In the genomic region with DNA sequence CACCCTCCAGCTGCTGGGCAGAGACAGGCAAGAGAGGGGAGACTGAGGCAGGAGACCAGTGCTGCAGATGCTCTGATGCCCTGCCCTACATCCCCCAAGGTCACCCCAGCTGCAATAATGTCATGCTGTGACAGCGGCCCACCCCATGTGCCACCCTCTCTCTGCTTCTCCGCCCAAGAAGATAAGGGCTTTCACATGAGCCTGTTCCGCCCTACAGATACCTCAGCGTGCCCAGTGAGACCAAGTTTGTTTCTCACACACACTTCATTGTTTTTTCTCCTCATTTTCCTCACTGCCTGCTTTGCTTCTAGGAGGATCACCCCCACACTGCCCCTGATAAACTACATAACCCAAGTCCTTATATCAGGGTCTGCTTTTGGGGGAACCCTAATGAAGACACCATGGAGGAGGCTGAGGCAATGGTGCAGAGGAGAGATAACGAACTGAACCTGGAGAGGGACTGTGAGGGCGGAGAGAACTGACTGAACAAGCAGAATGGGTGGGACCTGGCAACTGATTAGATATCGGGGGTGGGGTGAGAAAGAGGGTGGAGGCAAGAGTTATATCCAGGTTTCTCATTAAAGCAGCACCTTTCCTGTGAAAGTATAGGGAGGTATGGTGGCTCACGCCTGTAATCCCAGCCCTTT, we compare ENCODE assay signal across 1 cellular context.
TF ChIP-seq lines count a peak whose summit lies in the region.

No MANE protein-coding gene starts in this region.

TF ChIP-seq in K562, 482 proteins besides CTCF, POLR2A, EP300 and RAD21 (continued from another document and continues in another):
- TF ChIP-seq, protein P1, sequence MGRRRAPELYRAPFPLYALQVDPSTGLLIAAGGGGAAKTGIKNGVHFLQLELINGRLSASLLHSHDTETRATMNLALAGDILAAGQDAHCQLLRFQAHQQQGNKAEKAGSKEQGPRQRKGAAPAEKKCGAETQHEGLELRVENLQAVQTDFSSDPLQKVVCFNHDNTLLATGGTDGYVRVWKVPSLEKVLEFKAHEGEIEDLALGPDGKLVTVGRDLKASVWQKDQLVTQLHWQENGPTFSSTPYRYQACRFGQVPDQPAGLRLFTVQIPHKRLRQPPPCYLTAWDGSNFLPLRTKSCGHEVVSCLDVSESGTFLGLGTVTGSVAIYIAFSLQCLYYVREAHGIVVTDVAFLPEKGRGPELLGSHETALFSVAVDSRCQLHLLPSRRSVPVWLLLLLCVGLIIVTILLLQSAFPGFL (CRISPR knock-in tag; IDR thresholded peaks at IDR 0.05): peak; percentile 74; the same call in 1 of the 2 replicates
- TF ChIP-seq ZZZ3 (IDR thresholded peaks at IDR 0.05) (no peak), MEIS2 (IDR thresholded peaks at IDR 0.05; ENCODE audit: partially characterized antibody) (no peak), CBX8 (IDR thresholded peaks at IDR 0.05; ENCODE audit: borderline replicate concordance, extremely low read depth, low read depth, low read length, poor library complexity, severe bottlenecking) (no peak), DIDO1 (tag; IDR thresholded peaks at IDR 0.05; ENCODE audit: low read depth) (no peak), MYBL2 (IDR thresholded peaks at IDR 0.05; ENCODE audit: low read depth) (no peak), MYBL2 (CRISPR knock-in tag; IDR thresholded peaks at IDR 0.05; ENCODE audit: borderline replicate concordance) (no peak), MCM7 (IDR thresholded peaks at IDR 0.05) (no peak), ZNF347 (CRISPR knock-in tag; IDR thresholded peaks at IDR 0.05; ENCODE audit: low read depth) (no peak), GTF2F1 (IDR thresholded peaks at IDR 0.05; ENCODE audit: low read depth, low read length) (no peak), SMAD2 (IDR thresholded peaks at IDR 0.05; ENCODE audit: low read depth, low read length) (no peak), PHTF2 (CRISPR knock-in tag; IDR thresholded peaks at IDR 0.05) (no peak), ZFP1 (CRISPR knock-in tag; IDR thresholded peaks at IDR 0.05) (no peak), HMG20B (CRISPR knock-in tag; IDR thresholded peaks at IDR 0.05) (no peak), SRSF7 (optimal IDR thresholded peaks at IDR 0.05; ENCODE audit: low read depth, low read length) (no peak), FOXP1 (CRISPR knock-in tag; IDR thresholded peaks at IDR 0.05) (0 out of 2 replicates have a peak, but pooled peaks have one; percentile 54), ZNF586 (CRISPR knock-in tag; conservative IDR thresholded peaks at IDR 0.05) (no peak), MAFG (tag; conservative IDR thresholded peaks at IDR 0.05) (no peak), MAZ (CRISPR knock-in tag; conservative IDR thresholded peaks at IDR 0.05 in 1 of 2, IDR thresholded peaks at IDR 0.05 in 1 of 2) (peak; percentile 59 to 75; a peak in 1 of 4 replicates), THRAP3 (IDR thresholded peaks at IDR 0.05; ENCODE audit: borderline replicate concordance) (no peak), NFIX (CRISPR knock-in tag; IDR thresholded peaks at IDR 0.05; ENCODE audit: low read depth) (no peak), MYNN (IDR thresholded peaks at IDR 0.05) (peak; percentile 95), MYNN (CRISPR knock-in tag; IDR thresholded peaks at IDR 0.05) (no peak), EGR1 (conservative IDR thresholded peaks at IDR 0.05) (peak; percentile 75), ZKSCAN8 (CRISPR knock-in tag; IDR thresholded peaks at IDR 0.05) (no peak), NFYB (IDR thresholded peaks at IDR 0.05; ENCODE audit: extremely low read depth, insufficient read length) (no peak), SNIP1 (IDR thresholded peaks at IDR 0.05; ENCODE audit: low read depth) (no peak), ZNF274 (IDR thresholded peaks at IDR 0.05; ENCODE audit: borderline replicate concordance, low read depth, low read length) (no peak), NR2C1 (IDR thresholded peaks at IDR 0.05) (no peak; the same call in 1 of the 2 replicates), NR2C1 (tag; IDR thresholded peaks at IDR 0.05) (no peak), NR2C2 (CRISPR knock-in tag; IDR thresholded peaks at IDR 0.05) (no peak), NR2C2 (tag; IDR thresholded peaks at IDR 0.05) (peak; percentile 39; the same call in 1 of the 2 replicates), PTRF (tag; IDR thresholded peaks at IDR 0.05) (0 out of 2 replicates have a peak, but pooled peaks have one; percentile 16), SMC3 (conservative IDR thresholded peaks at IDR 0.05; ENCODE audit: insufficient read depth, low read depth, low read length) (no peak)
- TF ChIP-seq, protein P2, sequence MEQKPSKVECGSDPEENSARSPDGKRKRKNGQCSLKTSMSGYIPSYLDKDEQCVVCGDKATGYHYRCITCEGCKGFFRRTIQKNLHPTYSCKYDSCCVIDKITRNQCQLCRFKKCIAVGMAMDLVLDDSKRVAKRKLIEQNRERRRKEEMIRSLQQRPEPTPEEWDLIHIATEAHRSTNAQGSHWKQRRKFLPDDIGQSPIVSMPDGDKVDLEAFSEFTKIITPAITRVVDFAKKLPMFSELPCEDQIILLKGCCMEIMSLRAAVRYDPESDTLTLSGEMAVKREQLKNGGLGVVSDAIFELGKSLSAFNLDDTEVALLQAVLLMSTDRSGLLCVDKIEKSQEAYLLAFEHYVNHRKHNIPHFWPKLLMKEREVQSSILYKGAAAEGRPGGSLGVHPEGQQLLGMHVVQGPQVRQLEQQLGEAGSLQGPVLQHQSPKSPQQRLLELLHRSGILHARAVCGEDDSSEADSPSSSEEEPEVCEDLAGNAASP (IDR thresholded peaks at IDR 0.05): no peak
- TF ChIP-seq, protein P3, sequence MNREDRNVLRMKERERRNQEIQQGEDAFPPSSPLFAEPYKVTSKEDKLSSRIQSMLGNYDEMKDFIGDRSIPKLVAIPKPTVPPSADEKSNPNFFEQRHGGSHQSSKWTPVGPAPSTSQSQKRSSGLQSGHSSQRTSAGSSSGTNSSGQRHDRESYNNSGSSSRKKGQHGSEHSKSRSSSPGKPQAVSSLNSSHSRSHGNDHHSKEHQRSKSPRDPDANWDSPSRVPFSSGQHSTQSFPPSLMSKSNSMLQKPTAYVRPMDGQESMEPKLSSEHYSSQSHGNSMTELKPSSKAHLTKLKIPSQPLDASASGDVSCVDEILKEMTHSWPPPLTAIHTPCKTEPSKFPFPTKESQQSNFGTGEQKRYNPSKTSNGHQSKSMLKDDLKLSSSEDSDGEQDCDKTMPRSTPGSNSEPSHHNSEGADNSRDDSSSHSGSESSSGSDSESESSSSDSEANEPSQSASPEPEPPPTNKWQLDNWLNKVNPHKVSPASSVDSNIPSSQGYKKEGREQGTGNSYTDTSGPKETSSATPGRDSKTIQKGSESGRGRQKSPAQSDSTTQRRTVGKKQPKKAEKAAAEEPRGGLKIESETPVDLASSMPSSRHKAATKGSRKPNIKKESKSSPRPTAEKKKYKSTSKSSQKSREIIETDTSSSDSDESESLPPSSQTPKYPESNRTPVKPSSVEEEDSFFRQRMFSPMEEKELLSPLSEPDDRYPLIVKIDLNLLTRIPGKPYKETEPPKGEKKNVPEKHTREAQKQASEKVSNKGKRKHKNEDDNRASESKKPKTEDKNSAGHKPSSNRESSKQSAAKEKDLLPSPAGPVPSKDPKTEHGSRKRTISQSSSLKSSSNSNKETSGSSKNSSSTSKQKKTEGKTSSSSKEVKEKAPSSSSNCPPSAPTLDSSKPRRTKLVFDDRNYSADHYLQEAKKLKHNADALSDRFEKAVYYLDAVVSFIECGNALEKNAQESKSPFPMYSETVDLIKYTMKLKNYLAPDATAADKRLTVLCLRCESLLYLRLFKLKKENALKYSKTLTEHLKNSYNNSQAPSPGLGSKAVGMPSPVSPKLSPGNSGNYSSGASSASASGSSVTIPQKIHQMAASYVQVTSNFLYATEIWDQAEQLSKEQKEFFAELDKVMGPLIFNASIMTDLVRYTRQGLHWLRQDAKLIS (CRISPR knock-in tag; IDR thresholded peaks at IDR 0.05): no peak
- TF ChIP-seq, protein P4, sequence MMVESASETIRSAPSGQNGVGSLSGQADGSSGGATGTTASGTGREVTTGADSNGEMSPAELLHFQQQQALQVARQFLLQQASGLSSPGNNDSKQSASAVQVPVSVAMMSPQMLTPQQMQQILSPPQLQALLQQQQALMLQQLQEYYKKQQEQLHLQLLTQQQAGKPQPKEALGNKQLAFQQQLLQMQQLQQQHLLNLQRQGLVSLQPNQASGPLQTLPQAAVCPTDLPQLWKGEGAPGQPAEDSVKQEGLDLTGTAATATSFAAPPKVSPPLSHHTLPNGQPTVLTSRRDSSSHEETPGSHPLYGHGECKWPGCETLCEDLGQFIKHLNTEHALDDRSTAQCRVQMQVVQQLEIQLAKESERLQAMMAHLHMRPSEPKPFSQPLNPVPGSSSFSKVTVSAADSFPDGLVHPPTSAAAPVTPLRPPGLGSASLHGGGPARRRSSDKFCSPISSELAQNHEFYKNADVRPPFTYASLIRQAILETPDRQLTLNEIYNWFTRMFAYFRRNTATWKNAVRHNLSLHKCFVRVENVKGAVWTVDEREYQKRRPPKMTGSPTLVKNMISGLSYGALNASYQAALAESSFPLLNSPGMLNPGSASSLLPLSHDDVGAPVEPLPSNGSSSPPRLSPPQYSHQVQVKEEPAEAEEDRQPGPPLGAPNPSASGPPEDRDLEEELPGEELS (CRISPR knock-in tag; IDR thresholded peaks at IDR 0.05; ENCODE audit: borderline replicate concordance): no peak
- TF ChIP-seq, protein P5, sequence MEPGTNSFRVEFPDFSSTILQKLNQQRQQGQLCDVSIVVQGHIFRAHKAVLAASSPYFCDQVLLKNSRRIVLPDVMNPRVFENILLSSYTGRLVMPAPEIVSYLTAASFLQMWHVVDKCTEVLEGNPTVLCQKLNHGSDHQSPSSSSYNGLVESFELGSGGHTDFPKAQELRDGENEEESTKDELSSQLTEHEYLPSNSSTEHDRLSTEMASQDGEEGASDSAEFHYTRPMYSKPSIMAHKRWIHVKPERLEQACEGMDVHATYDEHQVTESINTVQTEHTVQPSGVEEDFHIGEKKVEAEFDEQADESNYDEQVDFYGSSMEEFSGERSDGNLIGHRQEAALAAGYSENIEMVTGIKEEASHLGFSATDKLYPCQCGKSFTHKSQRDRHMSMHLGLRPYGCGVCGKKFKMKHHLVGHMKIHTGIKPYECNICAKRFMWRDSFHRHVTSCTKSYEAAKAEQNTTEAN (CRISPR knock-in tag; IDR thresholded peaks at IDR 0.05): no peak
- TF ChIP-seq, protein P6, sequence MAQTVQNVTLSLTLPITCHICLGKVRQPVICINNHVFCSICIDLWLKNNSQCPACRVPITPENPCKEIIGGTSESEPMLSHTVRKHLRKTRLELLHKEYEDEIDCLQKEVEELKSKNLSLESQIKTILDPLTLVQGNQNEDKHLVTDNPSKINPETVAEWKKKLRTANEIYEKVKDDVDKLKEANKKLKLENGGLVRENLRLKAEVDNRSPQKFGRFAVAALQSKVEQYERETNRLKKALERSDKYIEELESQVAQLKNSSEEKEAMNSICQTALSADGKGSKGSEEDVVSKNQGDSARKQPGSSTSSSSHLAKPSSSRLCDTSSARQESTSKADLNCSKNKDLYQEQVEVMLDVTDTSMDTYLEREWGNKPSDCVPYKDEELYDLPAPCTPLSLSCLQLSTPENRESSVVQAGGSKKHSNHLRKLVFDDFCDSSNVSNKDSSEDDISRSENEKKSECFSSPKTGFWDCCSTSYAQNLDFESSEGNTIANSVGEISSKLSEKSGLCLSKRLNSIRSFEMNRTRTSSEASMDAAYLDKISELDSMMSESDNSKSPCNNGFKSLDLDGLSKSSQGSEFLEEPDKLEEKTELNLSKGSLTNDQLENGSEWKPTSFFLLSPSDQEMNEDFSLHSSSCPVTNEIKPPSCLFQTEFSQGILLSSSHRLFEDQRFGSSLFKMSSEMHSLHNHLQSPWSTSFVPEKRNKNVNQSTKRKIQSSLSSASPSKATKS (CRISPR knock-in tag; IDR thresholded peaks at IDR 0.05): no peak
- TF ChIP-seq, protein P7, sequence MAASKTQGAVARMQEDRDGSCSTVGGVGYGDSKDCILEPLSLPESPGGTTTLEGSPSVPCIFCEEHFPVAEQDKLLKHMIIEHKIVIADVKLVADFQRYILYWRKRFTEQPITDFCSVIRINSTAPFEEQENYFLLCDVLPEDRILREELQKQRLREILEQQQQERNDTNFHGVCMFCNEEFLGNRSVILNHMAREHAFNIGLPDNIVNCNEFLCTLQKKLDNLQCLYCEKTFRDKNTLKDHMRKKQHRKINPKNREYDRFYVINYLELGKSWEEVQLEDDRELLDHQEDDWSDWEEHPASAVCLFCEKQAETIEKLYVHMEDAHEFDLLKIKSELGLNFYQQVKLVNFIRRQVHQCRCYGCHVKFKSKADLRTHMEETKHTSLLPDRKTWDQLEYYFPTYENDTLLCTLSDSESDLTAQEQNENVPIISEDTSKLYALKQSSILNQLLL (CRISPR knock-in tag; IDR thresholded peaks at IDR 0.05; ENCODE audit: borderline replicate concordance): no peak
- TF ChIP-seq, protein P8, sequence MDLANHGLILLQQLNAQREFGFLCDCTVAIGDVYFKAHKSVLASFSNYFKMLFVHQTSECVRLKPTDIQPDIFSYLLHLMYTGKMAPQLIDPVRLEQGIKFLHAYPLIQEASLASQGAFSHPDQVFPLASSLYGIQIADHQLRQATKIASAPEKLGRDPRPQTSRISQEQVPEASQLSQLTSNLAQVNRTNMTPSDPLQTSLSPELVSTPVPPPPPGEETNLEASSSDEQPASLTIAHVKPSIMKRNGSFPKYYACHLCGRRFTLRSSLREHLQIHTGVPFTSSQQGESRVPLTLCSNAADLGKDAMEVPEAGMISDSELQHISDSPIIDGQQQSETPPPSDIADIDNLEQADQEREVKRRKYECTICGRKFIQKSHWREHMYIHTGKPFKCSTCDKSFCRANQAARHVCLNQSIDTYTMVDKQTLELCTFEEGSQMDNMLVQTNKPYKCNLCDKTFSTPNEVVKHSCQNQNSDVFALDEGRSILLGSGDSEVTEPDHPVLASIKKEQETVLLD (IDR thresholded peaks at IDR 0.05): peak; percentile 85
- TF ChIP-seq, protein P9, sequence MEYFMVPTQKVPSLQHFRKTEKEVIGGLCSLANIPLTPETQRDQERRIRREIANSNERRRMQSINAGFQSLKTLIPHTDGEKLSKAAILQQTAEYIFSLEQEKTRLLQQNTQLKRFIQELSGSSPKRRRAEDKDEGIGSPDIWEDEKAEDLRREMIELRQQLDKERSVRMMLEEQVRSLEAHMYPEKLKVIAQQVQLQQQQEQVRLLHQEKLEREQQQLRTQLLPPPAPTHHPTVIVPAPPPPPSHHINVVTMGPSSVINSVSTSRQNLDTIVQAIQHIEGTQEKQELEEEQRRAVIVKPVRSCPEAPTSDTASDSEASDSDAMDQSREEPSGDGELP (CRISPR knock-in tag; IDR thresholded peaks at IDR 0.05; ENCODE audit: borderline replicate concordance): peak; percentile 56; the same call in 1 of the 2 replicates
- TF ChIP-seq, protein P10, sequence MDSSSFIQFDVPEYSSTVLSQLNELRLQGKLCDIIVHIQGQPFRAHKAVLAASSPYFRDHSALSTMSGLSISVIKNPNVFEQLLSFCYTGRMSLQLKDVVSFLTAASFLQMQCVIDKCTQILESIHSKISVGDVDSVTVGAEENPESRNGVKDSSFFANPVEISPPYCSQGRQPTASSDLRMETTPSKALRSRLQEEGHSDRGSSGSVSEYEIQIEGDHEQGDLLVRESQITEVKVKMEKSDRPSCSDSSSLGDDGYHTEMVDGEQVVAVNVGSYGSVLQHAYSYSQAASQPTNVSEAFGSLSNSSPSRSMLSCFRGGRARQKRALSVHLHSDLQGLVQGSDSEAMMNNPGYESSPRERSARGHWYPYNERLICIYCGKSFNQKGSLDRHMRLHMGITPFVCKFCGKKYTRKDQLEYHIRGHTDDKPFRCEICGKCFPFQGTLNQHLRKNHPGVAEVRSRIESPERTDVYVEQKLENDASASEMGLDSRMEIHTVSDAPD (CRISPR knock-in tag; IDR thresholded peaks at IDR 0.05): no peak
- TF ChIP-seq, protein P11, sequence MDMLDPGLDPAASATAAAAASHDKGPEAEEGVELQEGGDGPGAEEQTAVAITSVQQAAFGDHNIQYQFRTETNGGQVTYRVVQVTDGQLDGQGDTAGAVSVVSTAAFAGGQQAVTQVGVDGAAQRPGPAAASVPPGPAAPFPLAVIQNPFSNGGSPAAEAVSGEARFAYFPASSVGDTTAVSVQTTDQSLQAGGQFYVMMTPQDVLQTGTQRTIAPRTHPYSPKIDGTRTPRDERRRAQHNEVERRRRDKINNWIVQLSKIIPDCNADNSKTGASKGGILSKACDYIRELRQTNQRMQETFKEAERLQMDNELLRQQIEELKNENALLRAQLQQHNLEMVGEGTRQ (CRISPR knock-in tag; IDR thresholded peaks at IDR 0.05): no peak
